Comparison of ENCODE assay signal across 8 cellular contexts in the genomic region with DNA sequence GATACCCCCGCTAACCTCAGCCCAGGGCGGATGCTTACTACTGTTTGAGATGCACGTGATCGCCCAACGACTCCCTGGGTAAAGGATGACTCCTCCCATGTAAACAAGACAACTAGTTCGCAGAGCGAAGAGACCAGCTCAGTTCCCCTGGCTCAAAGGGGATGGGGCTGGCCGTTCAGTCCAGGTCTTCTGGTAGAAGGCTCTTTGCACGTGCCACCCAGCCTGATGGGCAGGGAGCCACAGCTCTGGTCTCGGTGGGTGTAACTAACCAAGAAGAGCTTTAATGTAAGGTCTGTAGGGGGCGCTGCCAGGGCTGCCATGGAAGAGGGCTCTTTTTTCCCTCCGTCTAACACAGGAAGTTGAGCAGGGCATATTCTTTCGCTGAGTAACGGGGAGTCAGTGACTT. TPM values are rescaled to one million over a fixed set of nuclear protein-coding genes. Genes with fewer than 3 reads are reported as not detected.
A peak's percentile ranks its signal among the peaks of the same experiment; 100 is the strongest.
DNase-seq lines count a peak whose midpoint lies in the region; ATAC-seq and TF ChIP-seq lines count a peak whose summit lies in the region.

No MANE protein-coding gene starts in this region.

- H2AFZ ChIP-seq in OCI-LY7 (ENCODE audit: low read length), result no peak overlapping the region

- H3K27me3 ChIP-seq in CD4-positive, alpha-beta memory T cell (ENCODE audit: insufficient read depth, low read length), result no peaks in the 10 kb centered on the region

- H3K27me3 Mint-ChIP-seq in CD4-positive, alpha-beta memory T cell, result peaks cover 0 to 2% of the 10 kb centered on the region in 2 donors
- H3K27me3 Mint-ChIP-seq in neural crest cell (ENCODE audit: low read depth), result no peaks in the 10 kb centered on the region

- POLR2A ChIA-PET in CD4-positive, alpha-beta memory T cell (lab: Charles Lee; ENCODE audit: partially characterized antibody), result interaction anchor here (1.0 to 1.8 kb wide), 7 partner anchors 11 to 458 kb away, joined by 3 to 21 read pairs (median 5); a partner anchor contains a TSS
- POLR2A ChIA-PET in OCI-LY7 (lab: Charles Lee), result interaction anchor here (0.6 to 1.3 kb wide), 4 partner anchors 9 to 308 kb away, joined by 3 to 4 read pairs (median 4); no protein-coding TSS in a partner anchor

- peak overlapping the region; percentile 46 to 95 (median 89) for H3K27ac Mint-ChIP-seq in CD4-positive, alpha-beta memory T cell
- no peak overlapping the region for H3K27ac Mint-ChIP-seq in neural crest cell (ENCODE audit: unreplicated experiment)

- intact Hi-C loops in CD4-positive, alpha-beta memory T cell (cut with micrococcal nuclease), result no loop called here
- intact Hi-C loops in OCI-LY7 (cut with micrococcal nuclease; ENCODE audit: unreplicated experiment), result no loop called here

- no peaks in the 10 kb centered on the region for H3K9me3 ChIP-seq in CD4-positive, alpha-beta memory T cell (ENCODE audit: control insufficient read depth in 1 of 2, low read length in 2 of 2)
- no peaks in the 10 kb centered on the region for H3K9me3 ChIP-seq in OCI-LY7 (ENCODE audit: low read length)

- H3K4me2 ChIP-seq in OCI-LY7 (ENCODE audit: low read length), result no peak overlapping the region

- TF ChIP-seq CTCF in OCI-LY7 (conservative IDR thresholded peaks at IDR 0.05; ENCODE audit: low read length) (peak; percentile 66), neural crest cell (conservative IDR thresholded peaks at IDR 0.05) (peak; percentile 24)

- H3K27ac ChIP-seq in CD4-positive, alpha-beta memory T cell (ENCODE audit: low read depth, low read length), result no peak overlapping the region
- H3K27ac ChIP-seq in OCI-LY7 (ENCODE audit: low read depth, low read length, poor library complexity, severe bottlenecking), result no peak overlapping the region

- H3K36me3 Mint-ChIP-seq in CD4-positive, alpha-beta memory T cell, result no peaks in the 10 kb centered on the region
- peaks cover 2% of the 10 kb centered on the region for H3K36me3 Mint-ChIP-seq in neural crest cell (ENCODE audit: low read depth)

- H3K9me2 ChIP-seq in OCI-LY7 (ENCODE audit: insufficient read depth, low read length), result no peaks in the 10 kb centered on the region

- peak overlapping the region; percentile 74 to 92 (median 86) for H3K4me3 Mint-ChIP-seq in CD4-positive, alpha-beta memory T cell
- H3K4me3 Mint-ChIP-seq in neural crest cell, result no peak overlapping the region

- peaks cover 0 to 6% (median 0%) of the 10 kb centered on the region in 8 donors for H3K9me3 Mint-ChIP-seq in CD4-positive, alpha-beta memory T cell
- H3K9me3 Mint-ChIP-seq in neural crest cell, result peaks cover 9% of the 10 kb centered on the region

- no peaks in the 10 kb centered on the region for H4K20me1 ChIP-seq in OCI-LY7 (ENCODE audit: insufficient read depth, low read length)

- H3K4me1 Mint-ChIP-seq in CD4-positive, alpha-beta memory T cell, result peaks cover 7 to 14% (median 11%) of the 10 kb centered on the region in 4 donors
- peaks cover 24% of the 10 kb centered on the region for H3K4me1 Mint-ChIP-seq in neural crest cell

- DNase-seq in CD4-positive, alpha-beta memory T cell, result peak; percentile 52 to 67 (median 61)
- DNase-seq in OCI-LY7 (ENCODE audit: low spot score) (no peak), neural crest cell (ENCODE audit: low read depth, low spot score) (no peak), NCI-H1694 (lab: John Stamatoyannopoulos, UW) (no peak), amniotic stem cell (lab: John Stamatoyannopoulos, UW) (no peak), pons (ENCODE audit: low spot score) (no peak)
- peak; percentile 38 for DNase-seq in activated naive CD4-positive, alpha-beta T cell treated with Interleukin-2 at 50 U/mL for 16 hours

- no TSS peak for BruUV-seq in OCI-LY7 (replicated peaks; lab: Mats Ljungman, UMichigan)

- ATAC-seq in HG02610 (IDR thresholded peaks at IDR 0.05; ENCODE audit: unreplicated experiment), result no peak

- H3K79me2 ChIP-seq in OCI-LY7 (ENCODE audit: insufficient read depth, low read depth, low read length), result no peaks in the 10 kb centered on the region

- CTCF ChIA-PET in CD4-positive, alpha-beta memory T cell (lab: Charles Lee; ENCODE audit: partially characterized antibody), result interaction anchor here (0.6 to 2.8 kb wide), 21 partner anchors 8 to 175 kb away, joined by 3 to 43 read pairs (median 4); a partner anchor contains a TSS
- CTCF ChIA-PET in OCI-LY7 (lab: Charles Lee; ENCODE audit: unreplicated experiment), result interaction anchor here (0.9 kb wide), 2 partner anchors 11 to 13 kb away, joined by 3 to 4 read pairs; no protein-coding TSS in a partner anchor

- no peaks in the 10 kb centered on the region for H3K36me3 ChIP-seq in CD4-positive, alpha-beta memory T cell (ENCODE audit: insufficient read depth, low read length)
- no peaks in the 10 kb centered on the region; the same call in 1 of the 2 replicates for H3K36me3 ChIP-seq in OCI-LY7 (ENCODE audit: insufficient read depth, low read length)

- H3K4me3 ChIP-seq in CD4-positive, alpha-beta memory T cell (ENCODE audit: low read length in 2 of 2), result peak overlapping the region in 1 of 2 donors; percentile 48
- no peak overlapping the region for H3K4me3 ChIP-seq in OCI-LY7 (ENCODE audit: low read depth, low read length, poor library complexity, severe bottlenecking)

- H3K4me1 ChIP-seq in CD4-positive, alpha-beta memory T cell (ENCODE audit: insufficient read depth, low read length), result peaks cover 7% of the 10 kb centered on the region
- H3K4me1 ChIP-seq in OCI-LY7 (ENCODE audit: insufficient read depth, low read length, poor library complexity, severe bottlenecking), result peaks cover 14% of the 10 kb centered on the region

RNA-seq across cellular contexts. Expression of a gene that starts 49.4 kb away (rescaled TPM):
- total RNA-seq in CD4-positive, alpha-beta memory T cell, result 100 to 1,000 TPM; 120 to 129 TPM
- 100 to 1,000 TPM in 1 of 2 donors, 10 to 100 TPM in 1; 73.0 to 148 TPM for polyA plus RNA-seq in CD4-positive, alpha-beta memory T cell
- 532 and 610 TPM in 2 replicates for total RNA-seq in OCI-LY7 (2014; rRNA removed; shearing (Covaris generic))
- total RNA-seq in OCI-LY7 (2022) (558 and 594 TPM in 2 replicates), neural crest cell (313 and 329 TPM in 2 replicates)

Comparison
In these comparisons a context has a peak if more than half of its experiments do, and no peak if none do; other contexts are left out.
1. DNase-seq: peak in CD4-positive, alpha-beta memory T cell (5 of 5) and activated naive CD4-positive, alpha-beta T cell treated with Interleukin-2 at 50 U/mL for 16 hours (single experiment); none in OCI-LY7 (single experiment), neural crest cell (single experiment), NCI-H1694 (single experiment), amniotic stem cell (single experiment) and pons (single experiment).